ENCODE assay signal across 9 cellular contexts in genomic region chr5:59767753-59768159, GRCh38.
DNase-seq lines count a peak whose midpoint lies in the region; ATAC-seq and TF ChIP-seq lines count a peak whose summit lies in the region.
"Had no signal": no experiment of that assay in that cellular context is flagged by ENCODE, and none has a peak within 500 bp of the region (broad histone marks: within the 10 kb centered on the region; RNA-seq: fewer than 3 reads in every experiment).

No MANE protein-coding gene starts in this region.

- H3K27ac Mint-ChIP-seq in endothelial cell (ENCODE audit: unreplicated experiment): no peak overlapping the region
- peak overlapping the region in 2 of 9 donors; percentile 46 to 51 for H3K27ac Mint-ChIP-seq in naive thymus-derived CD4-positive, alpha-beta T cell

- H3K27me3 ChIP-seq in HUES64 (ENCODE audit: insufficient read depth, low read length) (peaks cover 39% of the 10 kb centered on the region), MM.1S (replicated peaks; ENCODE audit: insufficient read depth, low read length) (no peaks in the 10 kb centered on the region)
- H3K27me3 ChIP-seq in naive thymus-derived CD4-positive, alpha-beta T cell (ENCODE audit: control insufficient read depth in 2 of 2, insufficient read depth in 2 of 2, low read length in 2 of 2): peaks cover 0 to 3% of the 10 kb centered on the region in 2 donors

- H3K4me2 ChIP-seq in MM.1S (ENCODE audit: low read depth, low read length): no peak overlapping the region

- H3K36me3 ChIP-seq in HUES64 (ENCODE audit: insufficient read depth, low read length): no peaks in the 10 kb centered on the region
- H3K36me3 ChIP-seq in naive thymus-derived CD4-positive, alpha-beta T cell (ENCODE audit: control insufficient read depth in 2 of 3, insufficient read depth in 3 of 3, low read length in 3 of 3): no peaks in the 10 kb centered on the region
- no peaks in the 10 kb centered on the region for H3K36me3 ChIP-seq in MM.1S (replicated peaks; ENCODE audit: insufficient read depth, low read length)

- H3K4me3 Mint-ChIP-seq in endothelial cell (ENCODE audit: unreplicated experiment): peak overlapping the region; percentile 89
- H3K4me3 Mint-ChIP-seq in naive thymus-derived CD4-positive, alpha-beta T cell: peak overlapping the region; percentile 39 to 85 (median 72)

- no peaks in the 10 kb centered on the region for H3K79me2 ChIP-seq in MM.1S (ENCODE audit: low read length)

- H3K4me1 ChIP-seq in HUES64 (ENCODE audit: insufficient read depth, low read length) (peaks cover 8% of the 10 kb centered on the region), MM.1S (ENCODE audit: low read length) (no peaks in the 10 kb centered on the region)
- peaks cover 0 to 3% of the 10 kb centered on the region in 2 donors for H3K4me1 ChIP-seq in naive thymus-derived CD4-positive, alpha-beta T cell (ENCODE audit: control insufficient read depth in 2 of 2, insufficient read depth in 2 of 2, low read length in 2 of 2)

- POLR2A ChIA-PET in AG04449 (lab: Yijun Ruan, JAX): no interaction called here
- POLR2A ChIA-PET in naive thymus-derived CD4-positive, alpha-beta T cell (lab: Charles Lee): no interaction called here

- H3K9ac ChIP-seq in HUES64 (ENCODE audit: low read depth, low read length) (no peak overlapping the region), MM.1S (ENCODE audit: low read length) (no peak overlapping the region)

- H3K27ac ChIP-seq in HUES64 (ENCODE audit: low read depth, low read length): no peak overlapping the region
- H3K27ac ChIP-seq in naive thymus-derived CD4-positive, alpha-beta T cell (ENCODE audit: low read depth, low read length): peak overlapping the region; percentile 12
- H3K27ac ChIP-seq in MM.1S (ENCODE audit: low read length): no peak overlapping the region

- CTCF ChIA-PET in AG04449 (lab: Yijun Ruan, JAX): interaction anchor here (1.2 kb wide), 1 partner anchor 262 kb away, joined by 7 read pairs; no protein-coding TSS in a partner anchor
- CTCF ChIA-PET in naive thymus-derived CD4-positive, alpha-beta T cell (lab: Charles Lee): no interaction called here

- ATAC-seq in naive thymus-derived CD4-positive, alpha-beta T cell: no peak
- ATAC-seq in HG02678 (IDR thresholded peaks at IDR 0.05; ENCODE audit: unreplicated experiment) (no peak), HG02623 (IDR thresholded peaks at IDR 0.05; ENCODE audit: unreplicated experiment) (no peak)

- DNase-seq in AG04449 (ENCODE audit: low read depth, low spot score) (no peak), endothelial cell (ENCODE audit: low spot score) (no peak), MM.1S (no peak), NCI-H446 (lab: John Stamatoyannopoulos, UW) (no peak)
- DNase-seq in naive thymus-derived CD4-positive, alpha-beta T cell: no peak
- DNase-seq: effector memory CD4-positive, alpha-beta T cell had no signal

- peaks cover 38% of the 10 kb centered on the region for H3K4me1 Mint-ChIP-seq in endothelial cell (ENCODE audit: unreplicated experiment)
- peaks cover 0 to 24% (median 9%) of the 10 kb centered on the region in 7 donors for H3K4me1 Mint-ChIP-seq in naive thymus-derived CD4-positive, alpha-beta T cell

- no peaks in the 10 kb centered on the region for H3K9me3 Mint-ChIP-seq in endothelial cell (ENCODE audit: unreplicated experiment)
- peaks cover 0 to 3% (median 0%) of the 10 kb centered on the region in 11 donors for H3K9me3 Mint-ChIP-seq in naive thymus-derived CD4-positive, alpha-beta T cell

- no peak overlapping the region for H2AFZ ChIP-seq in MM.1S (ENCODE audit: low read length)

- H3K4me3 ChIP-seq in AG04449 (ENCODE audit: low read depth, low read length) (peak overlapping the region; percentile 67), HUES64 (ENCODE audit: low read length) (peak overlapping the region; percentile 62), MM.1S (ENCODE audit: low read length) (no peak overlapping the region)
- H3K4me3 ChIP-seq in naive thymus-derived CD4-positive, alpha-beta T cell (ENCODE audit: low read length): no peak overlapping the region

- H4K20me1 ChIP-seq in MM.1S (ENCODE audit: insufficient read depth, low read length): no peaks in the 10 kb centered on the region

- TF ChIP-seq CTCF in AG04449 (IDR thresholded peaks at IDR 0.05; ENCODE audit: insufficient read depth, low read length, missing control alignments) (no peak), endothelial cell (IDR thresholded peaks at IDR 0.05; ENCODE audit: unreplicated experiment) (no peak), MM.1S (IDR thresholded peaks at IDR 0.05; ENCODE audit: low read length) (no peak)

- H3K9me3 ChIP-seq in HUES64 (ENCODE audit: insufficient read depth, low read depth, low read length): no peaks in the 10 kb centered on the region
- no peaks in the 10 kb centered on the region for H3K9me3 ChIP-seq in naive thymus-derived CD4-positive, alpha-beta T cell (ENCODE audit: control insufficient read depth in 2 of 3, low read length in 3 of 3)
- no peaks in the 10 kb centered on the region for H3K9me3 ChIP-seq in MM.1S (replicated peaks; ENCODE audit: insufficient read depth, low read length)

- no peaks in the 10 kb centered on the region for H3F3A ChIP-seq in MM.1S (ENCODE audit: insufficient read depth, low read length)

- 55% methylated on average over 4 of the region's 4 CpGs for WGBS in HUES64

- no peaks in the 10 kb centered on the region for H3K9me2 ChIP-seq in MM.1S (replicated peaks; ENCODE audit: insufficient read depth, low read length)

- H3K27me3 Mint-ChIP-seq in endothelial cell (ENCODE audit: unreplicated experiment): peaks cover 2% of the 10 kb centered on the region
- H3K27me3 Mint-ChIP-seq in naive thymus-derived CD4-positive, alpha-beta T cell: peaks cover 34 to 55% (median 35%) of the 10 kb centered on the region in 5 donors

- intact Hi-C loops in naive thymus-derived CD4-positive, alpha-beta T cell (cut with micrococcal nuclease): loop anchor here in 1 of 2 donors (2.0 kb wide), 1 partner anchor 23 kb away; no protein-coding TSS in a partner anchor

- H3K36me3 Mint-ChIP-seq in endothelial cell (ENCODE audit: low read depth, unreplicated experiment): no peaks in the 10 kb centered on the region
- no peaks in the 10 kb centered on the region for H3K36me3 Mint-ChIP-seq in naive thymus-derived CD4-positive, alpha-beta T cell

Comparison
In these comparisons a context has a peak if more than half of its experiments do, and no peak if none do; other contexts are left out.
1. H3K4me3 ChIP-seq: peak in AG04449 (single experiment) and HUES64 (single experiment); none in naive thymus-derived CD4-positive, alpha-beta T cell (single experiment) and MM.1S (single experiment).